8 cellular contexts compared by ENCODE assay signal in genomic region chr20:44069203-44069931, GRCh38.
DNase-seq lines count a peak whose midpoint lies in the region; ATAC-seq and TF ChIP-seq lines count a peak whose summit lies in the region.

No MANE protein-coding gene starts in this region.

- H3K9me3 ChIP-seq in Caco-2 (no peaks in the 10 kb centered on the region), upper lobe of left lung (no peaks in the 10 kb centered on the region)

- H3K27ac ChIP-seq in upper lobe of left lung, result peak overlapping the region; percentile 56 to 80 (median 70)

- peaks cover 38% of the 10 kb centered on the region for H3K27me3 Mint-ChIP-seq in Caco-2 (ENCODE audit: insufficient read depth, unreplicated experiment)

- TF ChIP-seq CTCF in Caco-2 (IDR thresholded peaks at IDR 0.05; ENCODE audit: insufficient read depth in 1 of 2, low read depth in 1 of 2, low read length in 1 of 2, severe bottlenecking in 1 of 2, unreplicated experiment in 1 of 2) (no peak), upper lobe of left lung (IDR thresholded peaks at IDR 0.05) (no peak)

- H3K4me3 ChIP-seq in Caco-2 (ENCODE audit: low read depth, low read length), result no peak overlapping the region
- H3K4me3 ChIP-seq in upper lobe of left lung, result peak overlapping the region in 1 of 4 donors; percentile 9

- H3K4me1 Mint-ChIP-seq in Caco-2 (ENCODE audit: low read depth, unreplicated experiment), result no peaks in the 10 kb centered on the region

- TF ChIP-seq EP300 in upper lobe of left lung (IDR thresholded peaks at IDR 0.05), result no peak

- H3K27ac Mint-ChIP-seq in Caco-2 (ENCODE audit: unreplicated experiment), result no peak overlapping the region

- H3K4me3 Mint-ChIP-seq in Caco-2 (ENCODE audit: unreplicated experiment), result peak overlapping the region; percentile 4

- WGBS in upper lobe of left lung, 2 donors, result 48 to 77% methylated on average over 26 of the region's 26 CpGs

- ATAC-seq in HG02973 (IDR thresholded peaks at IDR 0.05; ENCODE audit: unreplicated experiment) (peak; percentile 51), left colon (peak; percentile 40), upper lobe of left lung (ENCODE audit: low FRiP score in 2 of 2) (no peak), GM19035 (IDR thresholded peaks at IDR 0.05; ENCODE audit: unreplicated experiment) (no peak)

- H3K27me3 ChIP-seq in Caco-2 (replicated peaks; ENCODE audit: control insufficient read depth, insufficient read depth, low read length), result peaks cover 6% of the 10 kb centered on the region
- H3K27me3 ChIP-seq in upper lobe of left lung, result no peaks in the 10 kb centered on the region

- CTCF ChIA-PET in Caco-2 (lab: Charles Lee), result no interaction called here

- no peaks in the 10 kb centered on the region for H3K9me3 Mint-ChIP-seq in Caco-2 (ENCODE audit: unreplicated experiment)

- H3K4me1 ChIP-seq in Caco-2 (no peaks in the 10 kb centered on the region), upper lobe of left lung (peaks cover under 1 to 15% (median 7%) of the 10 kb centered on the region in 4 donors)

- DNase-seq in Caco-2, result peak in 1 of 2 experiments; percentile 41
- peak; percentile 62 for DNase-seq in activated CD4-positive, alpha-beta T cell treated with anti-CD3 and anti-CD28 coated beads for 48 hours
- DNase-seq in left colon, result no peak
- DNase-seq in upper lobe of left lung, result peak in 1 of 2 donors; percentile 71
- no peak for DNase-seq in DMS153 treated with DMSO at 0.1 percent for 48 hours (lab: John Stamatoyannopoulos, UW; ENCODE audit: unreplicated experiment)
- no peak for DNase-seq in COLO829 (ENCODE audit: low spot score)

- intact Hi-C loops in Caco-2 (cut with micrococcal nuclease; ENCODE audit: unreplicated experiment) (no loop called here), left colon (cut with DNase I, micrococcal nuclease) (no loop called here)

- POLR2A ChIA-PET in Caco-2 (lab: Charles Lee), result no interaction called here

- TF ChIP-seq POLR2A in upper lobe of left lung (IDR thresholded peaks at IDR 0.05), result no peak

- BruUV-seq in Caco-2 (replicated peaks; lab: Mats Ljungman, UMichigan), result no TSS peak

- H3K36me3 ChIP-seq in Caco-2 (ENCODE audit: control insufficient read depth, insufficient read depth, low read length), result no peaks in the 10 kb centered on the region
- H3K36me3 ChIP-seq in upper lobe of left lung, result peaks cover 0 to 27% (median 5%) of the 10 kb centered on the region in 4 donors

- H3K36me3 Mint-ChIP-seq in Caco-2 (ENCODE audit: insufficient read depth, unreplicated experiment), result no peaks in the 10 kb centered on the region

Comparison
In these comparisons a context has a peak if more than half of its experiments do, and no peak if none do; other contexts are left out.
1. ATAC-seq: peak in HG02973 (single experiment) and left colon (single experiment); none in upper lobe of left lung (0 of 2) and GM19035 (single experiment).